In genomic region chr1:119275145-119275929, GRCh38 we compare ENCODE assay signal across 8 cellular contexts.
DNase-seq lines count a peak whose midpoint lies in the region; ATAC-seq and TF ChIP-seq lines count a peak whose summit lies in the region.

No MANE protein-coding gene starts in this region.

- H3K27me3 ChIP-seq in SJSA1 (replicated peaks), result peaks cover 3% of the 10 kb centered on the region; the same call in 1 of the 2 replicates

- TF ChIP-seq CTCF in brain (conservative IDR thresholded peaks at IDR 0.05), result peak; percentile 76 to 77

- no peak overlapping the region for H3K4me3 ChIP-seq in SJSA1

- peaks cover 19% of the 10 kb centered on the region for H3K4me1 Mint-ChIP-seq in brain

- ATAC-seq in GM19395 (IDR thresholded peaks at IDR 0.05; ENCODE audit: unreplicated experiment) (peak; percentile 90), left colon (peak; percentile 77)
- no peak for ATAC-seq in stimulated activated naive CD8-positive, alpha-beta T cell treated with anti-CD3 and anti-CD28 coated beads, Interleukin-15, Interleukin-2, amounts not matched to agents 100 U/mL and 50 U/mL, for 24 hours

- H3K36me3 ChIP-seq in SJSA1, result no peaks in the 10 kb centered on the region

- peaks cover 16% of the 10 kb centered on the region for H3K4me1 ChIP-seq in SJSA1 (replicated peaks)

- no peaks in the 10 kb centered on the region for H3K36me3 Mint-ChIP-seq in brain

- peak overlapping the region in 2 of 5 experiments; percentile 20 to 42 for H3K27ac Mint-ChIP-seq in brain

- no peak overlapping the region for H3K27ac ChIP-seq in SJSA1

- intact Hi-C loops in left colon (cut with DNase I, micrococcal nuclease), result no loop called here

- DNase-seq in COR-L47 (lab: John Stamatoyannopoulos, UW) (peak; percentile 24), Kasumi-1 (lab: John Stamatoyannopoulos, UW) (peak; percentile 45 to 66), SJSA1 (ENCODE audit: low read depth in 1 of 2, low spot score in 2 of 2) (peak; percentile 44 to 50), left colon (peak in 1 of 2 donors; percentile 42), occipital lobe (lab: John Stamatoyannopoulos, UW) (no peak)
- DNase-seq in stimulated activated naive CD8-positive, alpha-beta T cell treated with anti-CD3 and anti-CD28 coated beads, Interleukin-15, Interleukin-2, amounts not matched to agents 100 U/mL and 50 U/mL, for 24 hours, result peak; percentile 39

- no peak overlapping the region for H3K4me3 Mint-ChIP-seq in brain

- H3K9me3 Mint-ChIP-seq in brain, result no peaks in the 10 kb centered on the region

- H3K27me3 Mint-ChIP-seq in brain, result peaks cover 5% of the 10 kb centered on the region

- no peaks in the 10 kb centered on the region for H3K9me3 ChIP-seq in SJSA1 (replicated peaks)
